21 cellular contexts compared by ENCODE assay signal in the genomic region with DNA sequence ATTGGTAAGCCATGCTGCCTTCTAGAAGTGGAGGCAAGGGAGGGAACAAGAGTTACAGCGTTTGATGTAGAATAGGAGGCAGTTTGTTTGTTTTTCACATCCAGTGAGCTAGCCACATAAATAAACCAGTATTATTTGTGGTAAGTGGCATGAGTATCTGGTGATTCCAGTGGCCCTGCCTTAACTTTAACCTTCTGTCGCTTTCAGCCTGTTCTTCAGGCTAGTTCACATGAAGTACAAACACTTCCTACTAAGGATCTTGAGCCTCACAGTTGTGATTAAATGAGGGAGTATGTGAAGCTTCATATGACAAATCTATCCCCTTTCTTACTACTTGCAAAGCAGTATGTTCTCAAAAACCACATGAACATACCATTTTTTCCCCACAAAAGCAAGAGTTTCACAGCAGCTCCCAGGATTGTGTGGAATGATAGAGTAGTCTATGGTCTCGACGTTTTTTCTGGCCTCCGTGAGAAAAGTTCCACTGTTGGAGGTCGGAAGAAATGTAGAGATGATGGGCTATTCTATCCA.
"Had no signal": no experiment of that assay in that cellular context is flagged by ENCODE, and none has a peak within 500 bp of the region (broad histone marks: within the 10 kb centered on the region; RNA-seq: fewer than 3 reads in every experiment).

No MANE protein-coding gene starts in this region.

- H3K9me3 Mint-ChIP-seq: activated naive CD4-positive, alpha-beta T cell treated with anti-CD3 and anti-CD28 coated beads, Interleukin-2, amount 50 U/mL, for 72 hours; activated T-helper 17 cell treated with anti-CD3 and anti-CD28 coated beads, Interleukin-2, amount 50 U/mL, for 72 hours; endodermal cell; immature natural killer cell; natural killer cell; stimulated activated effector memory CD8-positive, alpha-beta T cell treated with anti-CD3 and anti-CD28 coated beads, Interleukin-12 subunit alpha, Interleukin-12 subunit beta, amount 100 ng/mL, for 72 hours had no signal

- H3K4me3 ChIP-seq: ascending aorta, lung, pancreas, transverse colon, vagina had no signal

- H3K27ac ChIP-seq: ascending aorta, foreskin keratinocyte, pancreas, transverse colon, vagina had no signal

- H3K27me3 Mint-ChIP-seq: activated T-helper 17 cell treated with anti-CD3 and anti-CD28 coated beads, Interleukin-2, amount 50 U/mL, for 72 hours had no signal

- H3K36me3 Mint-ChIP-seq: activated naive CD4-positive, alpha-beta T cell treated with anti-CD3 and anti-CD28 coated beads, Interleukin-2, amount 50 U/mL, for 72 hours; natural killer cell had no signal

- H3K4me1 Mint-ChIP-seq: endodermal cell; stimulated activated effector memory CD8-positive, alpha-beta T cell treated with anti-CD3 and anti-CD28 coated beads, Interleukin-12 subunit alpha, Interleukin-12 subunit beta, amount 100 ng/mL, for 72 hours had no signal

- DNase-seq: activated CD4-positive, alpha-beta T cell treated with anti-CD3 and anti-CD28 coated beads, Interleukin-2, amount 50 U/mL, for 1 hour; activated T-cell treated with anti-CD3 and anti-CD28 coated beads, Interleukin-2, amount 50 U/mL, for 1 hour; cortex of kidney; endodermal cell; foreskin keratinocyte; immature natural killer cell; midbrain; natural killer cell; pancreas; right cardiac atrium; stimulated activated CD4-positive, alpha-beta T cell treated with anti-CD3 and anti-CD28 coated beads, Interleukin-2, amount 100 ng/mL, for 24 hours; transverse colon had no signal

- H3K4me3 Mint-ChIP-seq: activated T-helper 17 cell treated with anti-CD3 and anti-CD28 coated beads, Interleukin-2, amount 50 U/mL, for 72 hours; endodermal cell; immature natural killer cell; natural killer cell; stimulated activated effector memory CD8-positive, alpha-beta T cell treated with anti-CD3 and anti-CD28 coated beads, Interleukin-12 subunit alpha, Interleukin-12 subunit beta, amount 100 ng/mL, for 72 hours had no signal

- ATAC-seq: activated CD4-positive, CD25-positive, alpha-beta regulatory T cell treated with anti-CD3 and anti-CD28 coated beads, Interleukin-2, amount 50 U/mL, for 24 hours; activated naive CD4-positive, alpha-beta T cell treated with anti-CD3 and anti-CD28 coated beads, Interleukin-2, amount 50 U/mL, for 72 hours; activated T-helper 17 cell treated with anti-CD3 and anti-CD28 coated beads, Interleukin-2, amount 50 U/mL, for 72 hours; foreskin keratinocyte; left lobe of liver; natural killer cell; pancreas; right cardiac atrium; stimulated activated effector memory CD8-positive, alpha-beta T cell treated with anti-CD3 and anti-CD28 coated beads, Interleukin-12 subunit alpha, Interleukin-12 subunit beta, amount 100 ng/mL, for 72 hours had no signal

- FAIRE-seq: bronchial epithelial cell, pancreas had no signal

- H3K27me3 ChIP-seq: ascending aorta, foreskin keratinocyte, pancreas, transverse colon, vagina had no signal

- H3K4me1 ChIP-seq: foreskin keratinocyte, pancreas, transverse colon, vagina had no signal

- H3K27ac Mint-ChIP-seq: activated naive CD4-positive, alpha-beta T cell treated with anti-CD3 and anti-CD28 coated beads, Interleukin-2, amount 50 U/mL, for 72 hours; endodermal cell; immature natural killer cell; natural killer cell; stimulated activated effector memory CD8-positive, alpha-beta T cell treated with anti-CD3 and anti-CD28 coated beads, Interleukin-12 subunit alpha, Interleukin-12 subunit beta, amount 100 ng/mL, for 72 hours had no signal

- H3K9me3 ChIP-seq: ascending aorta, pancreas, transverse colon, vagina had no signal

- H3K36me3 ChIP-seq: ascending aorta, pancreas, transverse colon, vagina had no signal
